1 cellular context compared by ENCODE assay signal in the genomic region with DNA sequence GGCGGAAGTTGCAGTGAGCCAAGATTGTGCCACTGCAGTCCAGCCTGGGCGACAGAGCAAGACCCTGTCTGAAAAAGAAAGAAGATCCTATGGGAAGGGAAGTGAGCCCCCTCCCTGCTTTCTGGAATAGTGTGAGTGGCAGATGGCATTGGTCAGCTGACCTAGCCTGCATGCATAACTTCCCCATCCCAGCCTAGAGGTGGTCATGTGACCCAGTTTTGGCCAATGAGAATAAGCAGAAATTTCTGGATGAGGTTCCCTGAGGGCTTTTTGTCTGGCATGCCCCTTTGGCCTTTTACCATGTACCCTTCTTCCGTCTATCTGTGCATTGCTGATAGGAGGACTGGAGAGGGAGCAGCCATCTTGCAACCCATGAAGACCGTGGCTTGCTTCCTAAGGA.
TF ChIP-seq lines count a peak whose summit lies in the region.

No MANE protein-coding gene starts in this region.

TF ChIP-seq in A549, 52 proteins besides CTCF, POLR2A, EP300 and RAD21 (continued from another document):
- TF ChIP-seq NR3C1 (IDR thresholded peaks at IDR 0.05) (no peak), TFCP2L1 (CRISPR knock-in tag; IDR thresholded peaks at IDR 0.05) (no peak)
- TF ChIP-seq, protein P1, sequence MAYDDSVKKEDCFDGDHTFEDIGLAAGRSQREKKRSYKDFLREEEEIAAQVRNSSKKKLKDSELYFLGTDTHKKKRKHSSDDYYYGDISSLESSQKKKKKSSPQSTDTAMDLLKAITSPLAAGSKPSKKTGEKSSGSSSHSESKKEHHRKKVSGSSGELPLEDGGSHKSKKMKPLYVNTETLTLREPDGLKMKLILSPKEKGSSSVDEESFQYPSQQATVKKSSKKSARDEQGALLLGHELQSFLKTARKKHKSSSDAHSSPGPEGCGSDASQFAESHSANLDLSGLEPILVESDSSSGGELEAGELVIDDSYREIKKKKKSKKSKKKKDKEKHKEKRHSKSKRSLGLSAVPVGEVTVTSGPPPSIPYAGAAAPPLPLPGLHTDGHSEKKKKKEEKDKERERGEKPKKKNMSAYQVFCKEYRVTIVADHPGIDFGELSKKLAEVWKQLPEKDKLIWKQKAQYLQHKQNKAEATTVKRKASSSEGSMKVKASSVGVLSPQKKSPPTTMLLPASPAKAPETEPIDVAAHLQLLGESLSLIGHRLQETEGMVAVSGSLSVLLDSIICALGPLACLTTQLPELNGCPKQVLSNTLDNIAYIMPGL (CRISPR knock-in tag; IDR thresholded peaks at IDR 0.05; ENCODE audit: borderline replicate concordance), result no peak
- TF ChIP-seq, protein P2, sequence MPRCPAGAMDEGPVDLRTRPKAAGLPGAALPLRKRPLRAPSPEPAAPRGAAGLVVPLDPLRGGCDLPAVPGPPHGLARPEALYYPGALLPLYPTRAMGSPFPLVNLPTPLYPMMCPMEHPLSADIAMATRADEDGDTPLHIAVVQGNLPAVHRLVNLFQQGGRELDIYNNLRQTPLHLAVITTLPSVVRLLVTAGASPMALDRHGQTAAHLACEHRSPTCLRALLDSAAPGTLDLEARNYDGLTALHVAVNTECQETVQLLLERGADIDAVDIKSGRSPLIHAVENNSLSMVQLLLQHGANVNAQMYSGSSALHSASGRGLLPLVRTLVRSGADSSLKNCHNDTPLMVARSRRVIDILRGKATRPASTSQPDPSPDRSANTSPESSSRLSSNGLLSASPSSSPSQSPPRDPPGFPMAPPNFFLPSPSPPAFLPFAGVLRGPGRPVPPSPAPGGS (IDR thresholded peaks at IDR 0.05), result no peak
